ENCODE assay signal across 9 cellular contexts in the genomic region with DNA sequence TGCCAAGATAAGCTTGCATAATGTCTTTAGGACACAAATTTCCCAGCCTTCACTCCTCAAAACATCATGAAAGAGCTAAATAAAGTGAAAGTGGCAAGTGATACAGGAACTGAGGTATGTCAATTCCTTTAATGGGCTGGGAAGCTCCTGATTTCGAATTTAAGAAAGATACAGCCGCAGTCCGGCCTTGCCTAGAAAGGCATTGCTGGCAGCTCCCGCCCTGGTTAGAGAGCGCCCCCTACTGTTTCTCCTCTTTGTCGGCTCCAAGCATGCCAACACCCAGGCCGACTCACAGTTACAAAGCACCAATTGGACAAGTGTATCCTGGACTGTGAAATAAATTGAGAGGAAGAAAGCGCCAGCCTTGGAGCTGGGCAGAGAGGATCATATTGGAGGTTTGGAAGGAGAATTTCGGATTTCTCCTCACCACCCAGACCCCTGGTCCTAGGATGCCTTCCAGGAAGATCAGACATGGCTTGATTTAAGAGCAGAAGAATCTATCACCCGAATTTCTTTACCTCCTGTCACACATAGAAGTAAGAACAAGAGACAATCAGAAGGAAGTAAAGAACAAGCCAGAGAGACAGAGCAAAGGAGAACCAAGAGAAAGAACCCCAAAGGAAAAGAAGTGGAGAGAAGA.
DNase-seq lines count a peak whose midpoint lies in the region; ATAC-seq, FAIRE-seq and TF ChIP-seq lines count a peak whose summit lies in the region.
"Had no signal": no experiment of that assay in that cellular context is flagged by ENCODE, and none has a peak within 500 bp of the region (broad histone marks: within the 10 kb centered on the region; RNA-seq: fewer than 3 reads in every experiment).

No MANE protein-coding gene starts in this region.

- no peak for DNase-seq in BJ (ENCODE audit: low read depth)
- peak; percentile 19 for DNase-seq in GM19239 (ENCODE audit: insufficient read length, low spot score)
- DNase-seq in NCI-H460 (ENCODE audit: extremely low read depth, low read depth), result peak; percentile 84
- peak; percentile 92 for DNase-seq in activated CD4-positive, alpha-beta T cell treated with anti-CD3 and anti-CD28 coated beads for 36 hours
- peak; percentile 85 to 86 for DNase-seq in left lung
- peak; percentile 79 for DNase-seq in stimulated activated CD4-positive, alpha-beta T cell treated with anti-CD3 and anti-CD28 coated beads, Interleukin-4, amount 100 ng/mL, for 1 hour

- peaks cover 12% of the 10 kb centered on the region for H3K4me1 Mint-ChIP-seq in activated CD4-positive, alpha-beta T cell treated with anti-CD3 and anti-CD28 coated beads for 36 hours

- intact Hi-C loops in activated CD4-positive, alpha-beta T cell treated with anti-CD3 and anti-CD28 coated beads for 36 hours (cut with DNase I, micrococcal nuclease), result loop anchor here (1.0 to 10.0 kb wide), 11 partner anchors 59 to 722 kb away; a partner anchor contains a TSS
- intact Hi-C loops in left lung (cut with DNase I), result loop anchor here (5.0 to 10.0 kb wide), 2 partner anchors 548 to 551 kb away; no protein-coding TSS in a partner anchor

- no peak overlapping the region for H3K4me3 Mint-ChIP-seq in activated CD4-positive, alpha-beta T cell treated with anti-CD3 and anti-CD28 coated beads for 36 hours
- H3K4me3 Mint-ChIP-seq: IgD-negative memory B cell had no signal

- no peaks in the 10 kb centered on the region for H3K9me3 ChIP-seq in left lung

- peak; percentile 93 for FAIRE-seq in GM19239 (lab: Jason Lieb, UNC)

- H3K27me3 ChIP-seq in BJ (ENCODE audit: control insufficient read depth, insufficient read depth, low read length) (peaks cover 4% of the 10 kb centered on the region), left lung (no peaks in the 10 kb centered on the region)

- H3K4me1 ChIP-seq in left lung, result peaks cover 16 to 21% of the 10 kb centered on the region in 2 donors

- no peaks in the 10 kb centered on the region for H3K9me3 Mint-ChIP-seq in activated CD4-positive, alpha-beta T cell treated with anti-CD3 and anti-CD28 coated beads for 36 hours (ENCODE audit: low read depth)
- H3K9me3 Mint-ChIP-seq: IgD-negative memory B cell had no signal

- CTCF ChIA-PET in BJ (lab: Yijun Ruan, JAX), result interaction anchor here (0.7 to 12.4 kb wide), 50 partner anchors 9 to 721 kb away, joined by 3 to 187 read pairs (median 4); a partner anchor contains a TSS
- CTCF ChIA-PET in activated CD4-positive, alpha-beta T cell treated with anti-CD3 and anti-CD28 coated beads for 36 hours (lab: Charles Lee), result interaction anchor here (0.6 to 5.9 kb wide), 85 partner anchors 9 to 1082 kb away, joined by 3 to 129 read pairs (median 4); a partner anchor contains a TSS

- H3K36me3 Mint-ChIP-seq in activated CD4-positive, alpha-beta T cell treated with anti-CD3 and anti-CD28 coated beads for 36 hours (ENCODE audit: low read depth), result no peaks in the 10 kb centered on the region
- H3K36me3 Mint-ChIP-seq: IgD-negative memory B cell had no signal

- no peaks in the 10 kb centered on the region for H3K27me3 Mint-ChIP-seq in activated CD4-positive, alpha-beta T cell treated with anti-CD3 and anti-CD28 coated beads for 36 hours
- H3K27me3 Mint-ChIP-seq: IgD-negative memory B cell had no signal

- peak; percentile 91 for ATAC-seq in HG03432 (IDR thresholded peaks at IDR 0.05; ENCODE audit: unreplicated experiment)
- peak; percentile 83 for ATAC-seq in activated CD4-positive, alpha-beta T cell treated with anti-CD3 and anti-CD28 coated beads for 36 hours
- peak; percentile 98 for ATAC-seq in left lung

- H3K36me3 ChIP-seq in BJ (ENCODE audit: control insufficient read depth, insufficient read depth, low read length) (no peaks in the 10 kb centered on the region), left lung (no peaks in the 10 kb centered on the region)

- H3K4me3 ChIP-seq in BJ (ENCODE audit: low read depth, low read length) (no peak overlapping the region), left lung (no peak overlapping the region)

- POLR2A ChIA-PET in BJ (lab: Charles Lee), result no interaction called here
- POLR2A ChIA-PET in activated CD4-positive, alpha-beta T cell treated with anti-CD3 and anti-CD28 coated beads for 36 hours (lab: Charles Lee), result no interaction called here

- TF ChIP-seq CTCF in BJ (IDR thresholded peaks at IDR 0.05; ENCODE audit: insufficient read depth, low read depth, low read length), result peak; percentile 96
- peak; percentile 88 to 91 for TF ChIP-seq CTCF in left lung (IDR thresholded peaks at IDR 0.05)

- no peak overlapping the region for H3K27ac Mint-ChIP-seq in activated CD4-positive, alpha-beta T cell treated with anti-CD3 and anti-CD28 coated beads for 36 hours
- H3K27ac Mint-ChIP-seq: IgD-negative memory B cell had no signal

- H3K27ac ChIP-seq in cingulate gyrus (ENCODE audit: low read depth, low read length) (peak overlapping the region; percentile 78), left lung (no peak overlapping the region)
